In genomic region chr14:103613517-103613916, GRCh38 we compare ENCODE assay signal across 14 cellular contexts. TPM values are rescaled to one million over a fixed set of nuclear protein-coding genes. Genes with fewer than 3 reads are reported as not detected.
A peak's percentile ranks its signal among the peaks of the same experiment; 100 is the strongest.
DNase-seq lines count a peak whose midpoint lies in the region; ATAC-seq and TF ChIP-seq lines count a peak whose summit lies in the region.
"Had no signal": no experiment of that assay in that cellular context is flagged by ENCODE, and none has a peak within 500 bp of the region (broad histone marks: within the 10 kb centered on the region; RNA-seq: fewer than 3 reads in every experiment).

No MANE protein-coding gene starts in this region.

- no peak overlapping the region for H3K4me3 Mint-ChIP-seq in activated CD8-positive, alpha-beta T cell treated with anti-CD3 and anti-CD28 coated beads for 36 hours
- no peak overlapping the region for H3K4me3 Mint-ChIP-seq in activated CD8-positive, alpha-beta T cell treated with anti-CD3 and anti-CD28 coated beads, Interleukin-2, amount 10 ng/mL, durations not matched to agents 7 days and 5 days
- H3K4me3 Mint-ChIP-seq: activated B cell treated with CpG ODN at 0.5 μM for 24 hours; activated naive CD8-positive, alpha-beta T cell had no signal

- in situ Hi-C loops in brain microvascular endothelial cell (cut with HindIII; ENCODE audit: low pct_ligation_motif_present, low sequenced_read_pairs) = no loop called here

- H3K4me2 ChIP-seq in KMS-11 (no peak overlapping the region), parathyroid adenoma (ENCODE audit: low read length) (no peak overlapping the region)

- H3K79me2 ChIP-seq in KMS-11 (ENCODE audit: insufficient read depth, low read depth) = no peaks in the 10 kb centered on the region
- H3K79me2 ChIP-seq in parathyroid adenoma = no peaks in the 10 kb centered on the region

- peaks cover 5% of the 10 kb centered on the region for H3K27me3 Mint-ChIP-seq in activated CD8-positive, alpha-beta T cell treated with anti-CD3 and anti-CD28 coated beads for 36 hours
- peaks cover 6% of the 10 kb centered on the region for H3K27me3 Mint-ChIP-seq in activated CD8-positive, alpha-beta T cell treated with anti-CD3 and anti-CD28 coated beads, Interleukin-2, amount 10 ng/mL, durations not matched to agents 7 days and 5 days (ENCODE audit: low read depth)

- H3K27me3 ChIP-seq in KMS-11 (ENCODE audit: insufficient read depth, low read depth) (no peaks in the 10 kb centered on the region), brain microvascular endothelial cell (replicated peaks) (no peaks in the 10 kb centered on the region), parathyroid adenoma (ENCODE audit: control insufficient read depth, insufficient read depth, low read length) (no peaks in the 10 kb centered on the region)

- no peak overlapping the region for H3K27ac Mint-ChIP-seq in activated CD8-positive, alpha-beta T cell treated with anti-CD3 and anti-CD28 coated beads for 36 hours
- no peak overlapping the region for H3K27ac Mint-ChIP-seq in activated CD8-positive, alpha-beta T cell treated with anti-CD3 and anti-CD28 coated beads, Interleukin-2, amount 10 ng/mL, durations not matched to agents 7 days and 5 days
- H3K27ac Mint-ChIP-seq: activated B cell treated with CpG ODN at 0.5 μM for 24 hours; activated naive CD8-positive, alpha-beta T cell had no signal

- H3K9me3 Mint-ChIP-seq in activated CD8-positive, alpha-beta T cell treated with anti-CD3 and anti-CD28 coated beads for 36 hours = peaks cover 8% of the 10 kb centered on the region
- H3K9me3 Mint-ChIP-seq in activated CD8-positive, alpha-beta T cell treated with anti-CD3 and anti-CD28 coated beads, Interleukin-2, amount 10 ng/mL, durations not matched to agents 7 days and 5 days (ENCODE audit: insufficient read depth) = peaks cover 7% of the 10 kb centered on the region

- H3K4me3 ChIP-seq in KMS-11 (IDR thresholded peaks at IDR 0.05; ENCODE audit: insufficient read depth, low read depth, low read length) = no peak overlapping the region
- H3K4me3 ChIP-seq in brain microvascular endothelial cell (ENCODE audit: low read depth, low read length) = no peak overlapping the region
- no peak overlapping the region for H3K4me3 ChIP-seq in parathyroid adenoma (ENCODE audit: low read depth, low read length)

- no peak overlapping the region for H3K9ac ChIP-seq in KMS-11
- no peak overlapping the region for H3K9ac ChIP-seq in parathyroid adenoma

- no peak for ATAC-seq in activated CD8-positive, alpha-beta T cell treated with anti-CD3 and anti-CD28 coated beads for 36 hours
- ATAC-seq in activated CD8-positive, alpha-beta T cell treated with anti-CD3 and anti-CD28 coated beads, Interleukin-2, amount 10 ng/mL, durations not matched to agents 7 days and 5 days = no peak

- CTCF ChIA-PET in activated CD8-positive, alpha-beta T cell treated with anti-CD3 and anti-CD28 coated beads for 36 hours (lab: Charles Lee) = interaction anchor here (0.9 kb wide), 1 partner anchor 66 kb away, joined by 4 read pairs; no protein-coding TSS in a partner anchor
- CTCF ChIA-PET in activated CD8-positive, alpha-beta T cell treated with anti-CD3 and anti-CD28 coated beads, Interleukin-2, amount 10 ng/mL, durations not matched to agents 7 days and 5 days (lab: Charles Lee) = no interaction called here

- H3K9me3 ChIP-seq in parathyroid adenoma (ENCODE audit: control insufficient read depth, low read length) = no peaks in the 10 kb centered on the region

- H3K36me3 Mint-ChIP-seq in activated CD8-positive, alpha-beta T cell treated with anti-CD3 and anti-CD28 coated beads for 36 hours (ENCODE audit: low read depth) = peaks cover 5% of the 10 kb centered on the region
- H3K36me3 Mint-ChIP-seq in activated CD8-positive, alpha-beta T cell treated with anti-CD3 and anti-CD28 coated beads, Interleukin-2, amount 10 ng/mL, durations not matched to agents 7 days and 5 days (ENCODE audit: low read depth) = peaks cover 6% of the 10 kb centered on the region
- H3K36me3 Mint-ChIP-seq: activated naive CD8-positive, alpha-beta T cell had no signal

- no peak overlapping the region for H3K27ac ChIP-seq in KMS-11
- no peak overlapping the region for H3K27ac ChIP-seq in brain microvascular endothelial cell
- no peak overlapping the region for H3K27ac ChIP-seq in parathyroid adenoma

- H3K36me3 ChIP-seq in KMS-11 (ENCODE audit: insufficient read depth) (no peaks in the 10 kb centered on the region), brain microvascular endothelial cell (replicated peaks) (no peaks in the 10 kb centered on the region), parathyroid adenoma (ENCODE audit: control insufficient read depth, insufficient read depth, low read length) (no peaks in the 10 kb centered on the region)

- H3K4me1 Mint-ChIP-seq in activated CD8-positive, alpha-beta T cell treated with anti-CD3 and anti-CD28 coated beads for 36 hours (ENCODE audit: low read depth) = no peaks in the 10 kb centered on the region
- no peaks in the 10 kb centered on the region for H3K4me1 Mint-ChIP-seq in activated CD8-positive, alpha-beta T cell treated with anti-CD3 and anti-CD28 coated beads, Interleukin-2, amount 10 ng/mL, durations not matched to agents 7 days and 5 days (ENCODE audit: low read depth)
- H3K4me1 Mint-ChIP-seq: activated B cell treated with CpG ODN at 0.5 μM for 24 hours had no signal

- DNase-seq in activated CD8-positive, alpha-beta T cell treated with anti-CD3 and anti-CD28 coated beads for 36 hours = peak; percentile 25
- DNase-seq in activated CD8-positive, alpha-beta T cell treated with anti-CD3 and anti-CD28 coated beads, Interleukin-2, amount 10 ng/mL, durations not matched to agents 7 days and 5 days = no peak
- DNase-seq in brain microvascular endothelial cell (no peak), NCI-H2227 (lab: John Stamatoyannopoulos, UW; ENCODE audit: unreplicated experiment) (no peak), OCI-M2 (lab: John Stamatoyannopoulos, UW; ENCODE audit: unreplicated experiment) (no peak), NCI-H526 treated with DMSO at 0.1 percent for 48 hours (lab: John Stamatoyannopoulos, UW) (no peak)
- DNase-seq: activated B cell treated with CpG ODN at 0.5 μM for 24 hours, DMS153, head of caudate nucleus, kidney glomerular epithelial cell, NCI-H2171 had no signal

- intact Hi-C loops in activated CD8-positive, alpha-beta T cell treated with anti-CD3 and anti-CD28 coated beads for 36 hours (cut with micrococcal nuclease) = no loop called here

- peak; percentile 26 for TF ChIP-seq CTCF in activated CD8-positive, alpha-beta T cell treated with anti-CD3 and anti-CD28 coated beads for 36 hours (IDR thresholded peaks at IDR 0.05)
- TF ChIP-seq CTCF in KMS-11 (conservative IDR thresholded peaks at IDR 0.05; ENCODE audit: low read depth, low read length) (peak; percentile 50; the same call in 1 of the 2 replicates), brain microvascular endothelial cell (IDR thresholded peaks at IDR 0.05; ENCODE audit: low read depth, low read length, missing control alignments) (peak; percentile 30), parathyroid adenoma (IDR thresholded peaks at IDR 0.05) (peak; percentile 15)

- POLR2A ChIA-PET in activated CD8-positive, alpha-beta T cell treated with anti-CD3 and anti-CD28 coated beads for 36 hours (lab: Charles Lee) = interaction anchor here (0.5 kb wide), 1 partner anchor 28 kb away, joined by 3 read pairs; no protein-coding TSS in a partner anchor
- POLR2A ChIA-PET in activated CD8-positive, alpha-beta T cell treated with anti-CD3 and anti-CD28 coated beads, Interleukin-2, amount 10 ng/mL, durations not matched to agents 7 days and 5 days (lab: Charles Lee) = no interaction called here

- H4K20me1 ChIP-seq in KMS-11 (ENCODE audit: insufficient read depth) = no peaks in the 10 kb centered on the region

- H3K4me1 ChIP-seq in KMS-11 (ENCODE audit: low read depth, poor library complexity, severe bottlenecking) (no peaks in the 10 kb centered on the region), parathyroid adenoma (no peaks in the 10 kb centered on the region)

- H2AFZ ChIP-seq in KMS-11 (ENCODE audit: low read depth) = no peak overlapping the region
- H2AFZ ChIP-seq in parathyroid adenoma = no peak overlapping the region

RNA-seq across cellular contexts. Expression of gene KLC1, which starts 15.5 kb away (rescaled TPM):
- total RNA-seq in activated CD8-positive, alpha-beta T cell treated with anti-CD3 and anti-CD28 coated beads for 36 hours = 100 to 1,000 TPM in 1 of 2 experiments, 10 to 100 TPM in 1; 97.5 to 101 TPM
- 100 to 1,000 TPM; 137 to 140 TPM for total RNA-seq in activated CD8-positive, alpha-beta T cell treated with anti-CD3 and anti-CD28 coated beads, Interleukin-2, amount 10 ng/mL, durations not matched to agents 7 days and 5 days

RNA-seq across cellular contexts. Expression of gene COA8, which starts 50.8 kb away (rescaled TPM):
- total RNA-seq in activated CD8-positive, alpha-beta T cell treated with anti-CD3 and anti-CD28 coated beads for 36 hours = 10 to 100 TPM; 40.3 to 45.6 TPM
- total RNA-seq in activated CD8-positive, alpha-beta T cell treated with anti-CD3 and anti-CD28 coated beads, Interleukin-2, amount 10 ng/mL, durations not matched to agents 7 days and 5 days = 10 to 100 TPM; 28.3 to 34.3 TPM

RNA-seq across cellular contexts. Expression of gene BAG5, which starts 51.1 kb away (rescaled TPM):
- 10 to 100 TPM; 28.8 to 29.6 TPM for total RNA-seq in activated CD8-positive, alpha-beta T cell treated with anti-CD3 and anti-CD28 coated beads for 36 hours
- total RNA-seq in activated CD8-positive, alpha-beta T cell treated with anti-CD3 and anti-CD28 coated beads, Interleukin-2, amount 10 ng/mL, durations not matched to agents 7 days and 5 days = 10 to 100 TPM; 31.1 to 33.2 TPM
